ENCODE assay signal across 10 cellular contexts in the genomic region with DNA sequence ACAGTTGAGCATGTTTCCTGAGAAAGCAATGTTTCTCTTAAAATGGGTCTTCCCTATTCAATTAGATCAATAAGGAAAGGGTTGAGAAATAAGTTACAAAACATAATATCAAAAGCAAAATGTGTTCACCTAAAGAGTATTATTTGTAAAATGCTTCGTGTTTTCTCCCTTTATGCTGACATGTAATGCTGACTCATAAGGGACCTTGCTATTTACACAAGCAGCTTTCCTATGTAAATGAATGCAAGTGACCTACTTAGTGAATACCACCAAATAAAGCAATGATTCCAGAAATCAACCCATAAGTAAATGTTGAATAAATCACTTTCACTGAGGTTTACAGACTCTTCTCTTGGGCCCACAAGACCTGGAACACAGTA.
A peak's percentile ranks its signal among the peaks of the same experiment; 100 is the strongest.
DNase-seq lines count a peak whose midpoint lies in the region; ATAC-seq and TF ChIP-seq lines count a peak whose summit lies in the region.
"Had no signal": no experiment of that assay in that cellular context is flagged by ENCODE, and none has a peak within 500 bp of the region (broad histone marks: within the 10 kb centered on the region; RNA-seq: fewer than 3 reads in every experiment).

No MANE protein-coding gene starts in this region.

- no peak overlapping the region for H3K4me3 Mint-ChIP-seq in WTC11
- no peak overlapping the region for H3K4me3 Mint-ChIP-seq in CD8-positive, alpha-beta T cell

- H3K4me3 ChIP-seq in CD8-positive, alpha-beta T cell (ENCODE audit: low read depth, low read length): no peak overlapping the region
- no peak overlapping the region for H3K4me3 ChIP-seq in heart left ventricle
- H3K4me3 ChIP-seq: tibial artery had no signal

- peaks cover 32% of the 10 kb centered on the region for H3K36me3 Mint-ChIP-seq in WTC11
- peaks cover 2% of the 10 kb centered on the region for H3K36me3 Mint-ChIP-seq in CD8-positive, alpha-beta T cell

- TF ChIP-seq CTCF in WTC11 (IDR thresholded peaks at IDR 0.05) (no peak), heart left ventricle (IDR thresholded peaks at IDR 0.05) (no peak)
- no peak for TF ChIP-seq CTCF in CD8-positive, alpha-beta T cell (IDR thresholded peaks at IDR 0.05)

- intact Hi-C loops in CD8-positive, alpha-beta T cell (cut with DNase I, micrococcal nuclease): no loop called here
- intact Hi-C loops in heart left ventricle (cut with DNase I): no loop called here

- POLR2A ChIA-PET in WTC11 (lab: Charles Lee): no interaction called here
- POLR2A ChIA-PET in CD8-positive, alpha-beta T cell (lab: Charles Lee): interaction anchor here (1.6 kb wide), 1 partner anchor 12 kb away, joined by 3 read pairs; no protein-coding TSS in a partner anchor

- H3K4me1 Mint-ChIP-seq in WTC11: peaks cover 69% of the 10 kb centered on the region
- H3K4me1 Mint-ChIP-seq in CD8-positive, alpha-beta T cell (ENCODE audit: low read depth): no peaks in the 10 kb centered on the region

- CTCF ChIA-PET in WTC11 (lab: Charles Lee): no interaction called here
- CTCF ChIA-PET in CD8-positive, alpha-beta T cell (lab: Charles Lee): no interaction called here

- H3K27me3 Mint-ChIP-seq in WTC11 (ENCODE audit: low read depth): no peaks in the 10 kb centered on the region
- no peaks in the 10 kb centered on the region for H3K27me3 Mint-ChIP-seq in CD8-positive, alpha-beta T cell (ENCODE audit: low read depth)

- TF ChIP-seq POLR2A in heart left ventricle (IDR thresholded peaks at IDR 0.05): no peak

- H3K27me3 ChIP-seq in CD8-positive, alpha-beta T cell (ENCODE audit: insufficient read depth, low read length): no peaks in the 10 kb centered on the region
- no peaks in the 10 kb centered on the region for H3K27me3 ChIP-seq in heart left ventricle
- H3K27me3 ChIP-seq: tibial artery had no signal

- peak; percentile 80 for ATAC-seq in GM18520 (IDR thresholded peaks at IDR 0.05; ENCODE audit: unreplicated experiment)
- peak; percentile 73 for ATAC-seq in HG02840 (IDR thresholded peaks at IDR 0.05; ENCODE audit: low FRiP score, unreplicated experiment)
- ATAC-seq in WTC11: peak; percentile 46
- ATAC-seq in CD8-positive, alpha-beta T cell: no peak
- no peak for ATAC-seq in heart left ventricle

- H3K27ac ChIP-seq in CD8-positive, alpha-beta T cell (ENCODE audit: low read depth, low read length): no peak overlapping the region
- H3K27ac ChIP-seq in heart left ventricle: no peak overlapping the region
- H3K27ac ChIP-seq: tibial artery had no signal

- H3K4me1 ChIP-seq in CD8-positive, alpha-beta T cell (ENCODE audit: insufficient read depth, low read length): no peaks in the 10 kb centered on the region
- peaks cover 0 to 19% (median 0%) of the 10 kb centered on the region in 12 donors for H3K4me1 ChIP-seq in heart left ventricle
- H3K4me1 ChIP-seq: tibial artery had no signal

- no peak for DNase-seq in WTC11 (ENCODE audit: low spot score)
- peak; percentile 13 to 62 for DNase-seq in lung microvascular endothelial cell (ENCODE audit: low read depth in 2 of 2)
- no peak for DNase-seq in CD8-positive, alpha-beta T cell
- DNase-seq in stimulated activated CD4-positive, alpha-beta T cell treated with anti-CD3 and anti-CD28 coated beads, Interleukin-15, amount 100 ng/mL, for 24 hours: no peak
- no peak for DNase-seq in heart left ventricle
- no peak for DNase-seq in ecto neural progenitor cell (ENCODE audit: low spot score)
- DNase-seq: activated CD8-positive, alpha-beta memory T cell treated with anti-CD3 and anti-CD28 coated beads for 24 hours; tibial artery had no signal

- no peaks in the 10 kb centered on the region for H3K9me3 Mint-ChIP-seq in WTC11
- no peaks in the 10 kb centered on the region for H3K9me3 Mint-ChIP-seq in CD8-positive, alpha-beta T cell

- no peaks in the 10 kb centered on the region for H3K36me3 ChIP-seq in CD8-positive, alpha-beta T cell (ENCODE audit: insufficient read depth, low read length)
- no peaks in the 10 kb centered on the region for H3K36me3 ChIP-seq in heart left ventricle
- H3K36me3 ChIP-seq: tibial artery had no signal

- WGBS in heart left ventricle, 4 donors: 63 to 74% (median 69%) methylated on average over 1 of the region's 1 CpG

- H3K27ac Mint-ChIP-seq in WTC11: peak overlapping the region; percentile 61
- H3K27ac Mint-ChIP-seq in CD8-positive, alpha-beta T cell: no peak overlapping the region

- no peaks in the 10 kb centered on the region for H3K9me3 ChIP-seq in CD8-positive, alpha-beta T cell (ENCODE audit: low read length)
- H3K9me3 ChIP-seq in heart left ventricle: no peaks in the 10 kb centered on the region
- H3K9me3 ChIP-seq: tibial artery had no signal

TF ChIP-seq in WTC11, 78 proteins besides CTCF, POLR2A, EP300 and RAD21:
- TF ChIP-seq ZNF423 (CRISPR knock-in tag; IDR thresholded peaks at IDR 0.05) (no peak), FOXJ3 (CRISPR knock-in tag; IDR thresholded peaks at IDR 0.05; ENCODE audit: borderline replicate concordance) (no peak), RELA (CRISPR knock-in tag; IDR thresholded peaks at IDR 0.05; ENCODE audit: borderline replicate concordance) (no peak), KAT7 (CRISPR knock-in tag; IDR thresholded peaks at IDR 0.05; ENCODE audit: borderline replicate concordance) (no peak), OVOL2 (CRISPR knock-in tag; IDR thresholded peaks at IDR 0.05; ENCODE audit: borderline replicate concordance) (no peak), ZNF232 (CRISPR knock-in tag; IDR thresholded peaks at IDR 0.05) (no peak), CBFB (CRISPR knock-in tag; IDR thresholded peaks at IDR 0.05; ENCODE audit: low read depth) (no peak), SMAD4 (CRISPR knock-in tag; IDR thresholded peaks at IDR 0.05) (no peak), HMGA2 (CRISPR knock-in tag; IDR thresholded peaks at IDR 0.05) (no peak)
- TF ChIP-seq, protein P1, sequence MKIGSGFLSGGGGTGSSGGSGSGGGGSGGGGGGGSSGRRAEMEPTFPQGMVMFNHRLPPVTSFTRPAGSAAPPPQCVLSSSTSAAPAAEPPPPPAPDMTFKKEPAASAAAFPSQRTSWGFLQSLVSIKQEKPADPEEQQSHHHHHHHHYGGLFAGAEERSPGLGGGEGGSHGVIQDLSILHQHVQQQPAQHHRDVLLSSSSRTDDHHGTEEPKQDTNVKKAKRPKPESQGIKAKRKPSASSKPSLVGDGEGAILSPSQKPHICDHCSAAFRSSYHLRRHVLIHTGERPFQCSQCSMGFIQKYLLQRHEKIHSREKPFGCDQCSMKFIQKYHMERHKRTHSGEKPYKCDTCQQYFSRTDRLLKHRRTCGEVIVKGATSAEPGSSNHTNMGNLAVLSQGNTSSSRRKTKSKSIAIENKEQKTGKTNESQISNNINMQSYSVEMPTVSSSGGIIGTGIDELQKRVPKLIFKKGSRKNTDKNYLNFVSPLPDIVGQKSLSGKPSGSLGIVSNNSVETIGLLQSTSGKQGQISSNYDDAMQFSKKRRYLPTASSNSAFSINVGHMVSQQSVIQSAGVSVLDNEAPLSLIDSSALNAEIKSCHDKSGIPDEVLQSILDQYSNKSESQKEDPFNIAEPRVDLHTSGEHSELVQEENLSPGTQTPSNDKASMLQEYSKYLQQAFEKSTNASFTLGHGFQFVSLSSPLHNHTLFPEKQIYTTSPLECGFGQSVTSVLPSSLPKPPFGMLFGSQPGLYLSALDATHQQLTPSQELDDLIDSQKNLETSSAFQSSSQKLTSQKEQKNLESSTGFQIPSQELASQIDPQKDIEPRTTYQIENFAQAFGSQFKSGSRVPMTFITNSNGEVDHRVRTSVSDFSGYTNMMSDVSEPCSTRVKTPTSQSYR (CRISPR knock-in tag; IDR thresholded peaks at IDR 0.05): no peak
- TF ChIP-seq, protein P2, sequence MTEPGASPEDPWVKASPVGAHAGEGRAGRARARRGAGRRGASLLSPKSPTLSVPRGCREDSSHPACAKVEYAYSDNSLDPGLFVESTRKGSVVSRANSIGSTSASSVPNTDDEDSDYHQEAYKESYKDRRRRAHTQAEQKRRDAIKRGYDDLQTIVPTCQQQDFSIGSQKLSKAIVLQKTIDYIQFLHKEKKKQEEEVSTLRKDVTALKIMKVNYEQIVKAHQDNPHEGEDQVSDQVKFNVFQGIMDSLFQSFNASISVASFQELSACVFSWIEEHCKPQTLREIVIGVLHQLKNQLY (CRISPR knock-in tag; IDR thresholded peaks at IDR 0.05): no peak
- TF ChIP-seq, protein P3, sequence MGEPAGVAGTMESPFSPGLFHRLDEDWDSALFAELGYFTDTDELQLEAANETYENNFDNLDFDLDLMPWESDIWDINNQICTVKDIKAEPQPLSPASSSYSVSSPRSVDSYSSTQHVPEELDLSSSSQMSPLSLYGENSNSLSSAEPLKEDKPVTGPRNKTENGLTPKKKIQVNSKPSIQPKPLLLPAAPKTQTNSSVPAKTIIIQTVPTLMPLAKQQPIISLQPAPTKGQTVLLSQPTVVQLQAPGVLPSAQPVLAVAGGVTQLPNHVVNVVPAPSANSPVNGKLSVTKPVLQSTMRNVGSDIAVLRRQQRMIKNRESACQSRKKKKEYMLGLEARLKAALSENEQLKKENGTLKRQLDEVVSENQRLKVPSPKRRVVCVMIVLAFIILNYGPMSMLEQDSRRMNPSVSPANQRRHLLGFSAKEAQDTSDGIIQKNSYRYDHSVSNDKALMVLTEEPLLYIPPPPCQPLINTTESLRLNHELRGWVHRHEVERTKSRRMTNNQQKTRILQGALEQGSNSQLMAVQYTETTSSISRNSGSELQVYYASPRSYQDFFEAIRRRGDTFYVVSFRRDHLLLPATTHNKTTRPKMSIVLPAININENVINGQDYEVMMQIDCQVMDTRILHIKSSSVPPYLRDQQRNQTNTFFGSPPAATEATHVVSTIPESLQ (CRISPR knock-in tag; IDR thresholded peaks at IDR 0.05): no peak
- TF ChIP-seq, protein P4, sequence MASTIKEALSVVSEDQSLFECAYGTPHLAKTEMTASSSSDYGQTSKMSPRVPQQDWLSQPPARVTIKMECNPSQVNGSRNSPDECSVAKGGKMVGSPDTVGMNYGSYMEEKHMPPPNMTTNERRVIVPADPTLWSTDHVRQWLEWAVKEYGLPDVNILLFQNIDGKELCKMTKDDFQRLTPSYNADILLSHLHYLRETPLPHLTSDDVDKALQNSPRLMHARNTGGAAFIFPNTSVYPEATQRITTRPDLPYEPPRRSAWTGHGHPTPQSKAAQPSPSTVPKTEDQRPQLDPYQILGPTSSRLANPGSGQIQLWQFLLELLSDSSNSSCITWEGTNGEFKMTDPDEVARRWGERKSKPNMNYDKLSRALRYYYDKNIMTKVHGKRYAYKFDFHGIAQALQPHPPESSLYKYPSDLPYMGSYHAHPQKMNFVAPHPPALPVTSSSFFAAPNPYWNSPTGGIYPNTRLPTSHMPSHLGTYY (CRISPR knock-in tag; IDR thresholded peaks at IDR 0.05): no peak

Comparison
In these comparisons a context has a peak if more than half of its experiments do, and no peak if none do; other contexts are left out.
1. ATAC-seq: peak in GM18520 (single experiment), HG02840 (single experiment) and WTC11 (single experiment); none in CD8-positive, alpha-beta T cell (single experiment) and heart left ventricle (0 of 4).
2. DNase-seq: peak in lung microvascular endothelial cell (2 of 2); none in WTC11 (single experiment), CD8-positive, alpha-beta T cell (0 of 7), stimulated activated CD4-positive, alpha-beta T cell treated with anti-CD3 and anti-CD28 coated beads, Interleukin-15, amount 100 ng/mL, for 24 hours (single experiment), heart left ventricle (0 of 5) and ecto neural progenitor cell (single experiment).